Comparison of ENCODE assay signal across 3 cellular contexts in genomic region chr6:6199678-6200077, GRCh38.
A peak's percentile ranks its signal among the peaks of the same experiment; 100 is the strongest.
TF ChIP-seq lines count a peak whose summit lies in the region.

No MANE protein-coding gene starts in this region.

TF ChIP-seq in GM23338, 12 proteins besides CTCF, POLR2A, EP300 and RAD21 (continued from another document and continues in another):
- TF ChIP-seq REST (IDR thresholded peaks at IDR 0.05; ENCODE audit: unreplicated experiment) (peak; percentile 31), EZH2 (IDR thresholded peaks at IDR 0.05; ENCODE audit: low read depth, unreplicated experiment) (no peak), ZNF331 (CRISPR knock-in tag; IDR thresholded peaks at IDR 0.05; ENCODE audit: low read depth) (no peak), CREB1 (CRISPR knock-in tag; IDR thresholded peaks at IDR 0.05; ENCODE audit: low read depth) (no peak)

TF ChIP-seq in HEK293, 187 proteins besides CTCF, POLR2A, EP300 and RAD21 (continued from another document):
- TF ChIP-seq BCL6B (tag by site-specific recombination; IDR thresholded peaks at IDR 0.05) (no peak), REST (tag by site-specific recombination; IDR thresholded peaks at IDR 0.05) (0 out of 2 replicates have a peak, but pooled peaks have one; percentile 37)

TF ChIP-seq in GM12878, 131 proteins besides CTCF, POLR2A, EP300 and RAD21 (continued from another document):
- peak; percentile 50; the same call in 1 of the 2 replicates for TF ChIP-seq REST (IDR thresholded peaks at IDR 0.05; ENCODE audit: low read depth, low read length)
TF ChIP-seq in GM12878: peak in this region for 1.
